34 cellular contexts compared by ENCODE assay signal in genomic region chr2:75315436-75315835, GRCh38.
"Had no signal": no experiment of that assay in that cellular context is flagged by ENCODE, and none has a peak within 500 bp of the region (broad histone marks: within the 10 kb centered on the region; RNA-seq: fewer than 3 reads in every experiment).

No MANE protein-coding gene starts in this region.

- H3K4me3 ChIP-seq: adrenal gland, body of pancreas, breast epithelium, MG63, Peyer's patch, SJSA1 had no signal

- H3K27ac Mint-ChIP-seq: activated CD4-positive, alpha-beta T cell treated with anti-CD3 and anti-CD28 coated beads, Interleukin-2, amount 10 ng/mL, durations not matched to agents 24 days and 14 days; activated CD8-positive, alpha-beta T cell treated with anti-CD3 and anti-CD28 coated beads for 36 hours; activated naive CD4-positive, alpha-beta T cell treated with anti-CD3 and anti-CD28 coated beads, Interleukin-2, amount 50 U/mL, for 24 hours; activated naive CD8-positive, alpha-beta T cell treated with anti-CD3 and anti-CD28 coated beads, Interleukin-2, amount 10 ng/mL, durations not matched to agents 7 days and 5 days; activated T-helper 2 cell treated with anti-CD3 and anti-CD28 coated beads, Interferon-gamma antibody, Interleukin-2, Interleukin-4, amounts not matched to agents 10 μg/mL and 5 μg/mL and 100 μg/mL, durations not matched to agents 14 hours and 24 hours and 36 hours; T-cell; T-helper 17 cell; WTC11 had no signal

- H3K4me1 Mint-ChIP-seq: activated CD4-positive, alpha-beta T cell treated with anti-CD3 and anti-CD28 coated beads, Interleukin-2, amount 10 ng/mL, durations not matched to agents 24 days and 14 days; activated naive CD4-positive, alpha-beta T cell treated with anti-CD3 and anti-CD28 coated beads, Interleukin-2, amount 50 U/mL, for 24 hours; activated naive CD8-positive, alpha-beta T cell treated with anti-CD3 and anti-CD28 coated beads, Interleukin-2, amount 10 ng/mL, durations not matched to agents 7 days and 5 days; T-helper 17 cell had no signal

- H3K9me3 ChIP-seq: adrenal gland, body of pancreas, breast epithelium, MG63, Peyer's patch, SJSA1, SK-N-SH had no signal

- H3K27ac ChIP-seq: adrenal gland, body of pancreas, breast epithelium, Peyer's patch, SJSA1 had no signal

- H3K27me3 ChIP-seq: adrenal gland, body of pancreas, breast epithelium, MG63, Peyer's patch, SJSA1 had no signal

- FAIRE-seq: astrocyte had no signal

- H3K4me2 ChIP-seq: SK-N-SH had no signal

- ATAC-seq: activated CD4-positive, CD25-positive, alpha-beta regulatory T cell treated with anti-CD3 and anti-CD28 coated beads, Interleukin-2, amount 50 U/mL, for 24 hours; activated CD8-positive, alpha-beta T cell treated with anti-CD3 and anti-CD28 coated beads for 36 hours; body of pancreas; PC-3; T-cell; T-helper 17 cell had no signal

- H3K9me3 Mint-ChIP-seq: activated CD4-positive, alpha-beta T cell treated with anti-CD3 and anti-CD28 coated beads, Interleukin-2, amount 10 ng/mL, durations not matched to agents 24 days and 14 days; activated CD8-positive, alpha-beta T cell treated with anti-CD3 and anti-CD28 coated beads for 36 hours; activated naive CD4-positive, alpha-beta T cell treated with anti-CD3 and anti-CD28 coated beads, Interleukin-2, amount 50 U/mL, for 24 hours; activated naive CD8-positive, alpha-beta T cell treated with anti-CD3 and anti-CD28 coated beads, Interleukin-2, amount 10 ng/mL, durations not matched to agents 7 days and 5 days; activated T-helper 2 cell treated with anti-CD3 and anti-CD28 coated beads, Interferon-gamma antibody, Interleukin-2, Interleukin-4, amounts not matched to agents 10 μg/mL and 5 μg/mL and 100 μg/mL, durations not matched to agents 14 hours and 24 hours and 36 hours; T-cell; WTC11 had no signal

- H3K36me3 ChIP-seq: adrenal gland, breast epithelium, MG63, Peyer's patch, SJSA1 had no signal

- H3K9ac ChIP-seq: SK-N-SH had no signal

- H3K36me3 Mint-ChIP-seq: activated naive CD4-positive, alpha-beta T cell treated with anti-CD3 and anti-CD28 coated beads, Interleukin-2, amount 50 U/mL, for 24 hours; activated naive CD8-positive, alpha-beta T cell treated with anti-CD3 and anti-CD28 coated beads, Interleukin-2, amount 10 ng/mL, durations not matched to agents 7 days and 5 days; T-cell; WTC11 had no signal

- DNase-seq: activated CD4-positive, alpha-beta T cell treated with anti-CD3 and anti-CD28 coated beads, Interleukin-2, amount 10 ng/mL, durations not matched to agents 24 days and 14 days; activated CD4-positive, alpha-beta T cell treated with anti-CD3 and anti-CD28 coated beads, Interleukin-2, amount 50 U/mL, for 4 hours; activated CD8-positive, alpha-beta T cell treated with anti-CD3 and anti-CD28 coated beads for 36 hours; activated gamma-delta T cell; activated naive CD4-positive, alpha-beta T cell treated with Interleukin-2 at 50 U/mL for 16 hours; activated naive CD8-positive, alpha-beta T cell treated with anti-CD3 and anti-CD28 coated beads, Interleukin-2, amount 10 ng/mL, durations not matched to agents 7 days and 5 days; activated T-cell treated with anti-CD3 and anti-CD28 coated beads, Interleukin-2, amount 50 U/mL, for 1 hour; adrenal gland; body of pancreas; KG1; MG63; NCI-H1048; NCI-H1105 treated with DMSO at 0.1 percent for 48 hours; NCI-H1436; NCI-H1694; NCI-H1930; NCI-H2081 treated with DMSO at 0.1 percent for 48 hours; NCI-H510A; NCI-H748 treated with DMSO at 0.1 percent for 48 hours; NK-92 treated with Interleukin-12 subunit alpha and Interleukin-12 subunit beta, amount 100 ng/mL, for 24 hours; PC-3; Peyer's patch; SHP77 treated with DMSO at 0.1 percent for 48 hours; SK-N-SH; T-cell; T-helper 17 cell; T-helper 9 cell had no signal

- H3K27me3 Mint-ChIP-seq: activated CD4-positive, alpha-beta T cell treated with anti-CD3 and anti-CD28 coated beads, Interleukin-2, amount 10 ng/mL, durations not matched to agents 24 days and 14 days; activated CD8-positive, alpha-beta T cell treated with anti-CD3 and anti-CD28 coated beads for 36 hours; activated naive CD8-positive, alpha-beta T cell treated with anti-CD3 and anti-CD28 coated beads, Interleukin-2, amount 10 ng/mL, durations not matched to agents 7 days and 5 days had no signal

- H3K4me1 ChIP-seq: adrenal gland, body of pancreas, breast epithelium, Peyer's patch had no signal

- H3K4me3 Mint-ChIP-seq: activated CD4-positive, alpha-beta T cell treated with anti-CD3 and anti-CD28 coated beads, Interleukin-2, amount 10 ng/mL, durations not matched to agents 24 days and 14 days; activated CD8-positive, alpha-beta T cell treated with anti-CD3 and anti-CD28 coated beads for 36 hours; activated naive CD4-positive, alpha-beta T cell treated with anti-CD3 and anti-CD28 coated beads, Interleukin-2, amount 50 U/mL, for 24 hours; activated naive CD8-positive, alpha-beta T cell treated with anti-CD3 and anti-CD28 coated beads, Interleukin-2, amount 10 ng/mL, durations not matched to agents 7 days and 5 days; T-cell; T-helper 17 cell; WTC11 had no signal
